In genomic region chr6:11411592-11411991, GRCh38 we compare ENCODE assay signal across 1 cellular context.
TF ChIP-seq lines count a peak whose summit lies in the region.

No MANE protein-coding gene starts in this region.

TF ChIP-seq in IMR-90, 13 proteins besides CTCF, POLR2A, EP300 and RAD21 (continued from another document):
- no peak for TF ChIP-seq BHLHE40 (IDR thresholded peaks at IDR 0.05; ENCODE audit: low read depth, low read length)
